In genomic region chr17:38619937-38620550, GRCh38 we compare ENCODE assay signal across 19 cellular contexts. TPM values are rescaled to one million over a fixed set of nuclear protein-coding genes. Genes with fewer than 3 reads are reported as not detected.
DNase-seq lines count a peak whose midpoint lies in the region; ATAC-seq and TF ChIP-seq lines count a peak whose summit lies in the region.
"Had no signal": no experiment of that assay in that cellular context is flagged by ENCODE, and none has a peak within 500 bp of the region (broad histone marks: within the 10 kb centered on the region; RNA-seq: fewer than 3 reads in every experiment).

No MANE protein-coding gene starts in this region.

- TF ChIP-seq EP300 in sigmoid colon (IDR thresholded peaks at IDR 0.05): no peak

- 78 to 89% methylated on average over 9 of the region's 9 CpGs for WGBS in sigmoid colon, 2 donors

- H3K27me3 ChIP-seq in H7 (ENCODE audit: control insufficient read depth, insufficient read depth, low read length) (no peaks in the 10 kb centered on the region), sigmoid colon (peaks cover 0 to 6% (median 0%) of the 10 kb centered on the region in 3 donors)

- no peak for TF ChIP-seq POLR2A in sigmoid colon (IDR thresholded peaks at IDR 0.05)

- no peaks in the 10 kb centered on the region for H3K4me1 ChIP-seq in sigmoid colon

- intact Hi-C loops in sigmoid colon (cut with DNase I): no loop called here

- no peaks in the 10 kb centered on the region for H3K9me3 ChIP-seq in sigmoid colon

- no peak for TF ChIP-seq CTCF in sigmoid colon (IDR thresholded peaks at IDR 0.05)
- TF ChIP-seq CTCF in GM10266 (IDR thresholded peaks at IDR 0.05; ENCODE audit: control insufficient read depth, insufficient read depth, low read depth, missing control alignments): no peak

- peak; percentile 29 for DNase-seq in ELF-1 (ENCODE audit: low read depth, low spot score)
- peak; percentile 41 for DNase-seq in H7
- peak; percentile 16 for DNase-seq in iPS-NIHi11 (ENCODE audit: low spot score)
- peak; percentile 25 for DNase-seq in sigmoid colon
- DNase-seq in GM10266 (ENCODE audit: extremely low spot score): no peak
- no peak for DNase-seq in HuH-7.5 (ENCODE audit: low spot score)
- DNase-seq: CD8-positive, alpha-beta memory T cell; IMR-90; NCI-H1417 treated with DMSO at 0.1 percent for 48 hours; NCI-H187 treated with DMSO at 0.1 percent for 48 hours; NCI-H226; NCI-H524; NCI-H82; PC-3; RPMI8226; SHP77 treated with DMSO at 0.1 percent for 48 hours had no signal

- ATAC-seq in GM18520 (IDR thresholded peaks at IDR 0.05; ENCODE audit: unreplicated experiment): no peak
- ATAC-seq: PC-3, SK-N-SH treated with all-trans-retinoic acid at 6 μM for 48 hours had no signal

- H3K36me3 ChIP-seq in H7 (replicated peaks; ENCODE audit: control insufficient read depth, insufficient read depth, low read length) (no peaks in the 10 kb centered on the region), sigmoid colon (no peaks in the 10 kb centered on the region)
- H3K36me3 ChIP-seq: BLaER1 treated with 17β-estradiol and CSF1 and Interleukin-3, amounts not matched to agents 10 nM and 100 nM had no signal

- H3K27ac ChIP-seq in sigmoid colon: no peak overlapping the region
- H3K27ac ChIP-seq: BLaER1 treated with 17β-estradiol and CSF1 and Interleukin-3, amounts not matched to agents 10 nM and 100 nM had no signal

- H3K4me3 ChIP-seq in H7 (ENCODE audit: insufficient read depth, low read depth, low read length): no peak overlapping the region
- no peak overlapping the region for H3K4me3 ChIP-seq in sigmoid colon
- H3K4me3 ChIP-seq: BLaER1 treated with 17β-estradiol and CSF1 and Interleukin-3, amounts not matched to agents 10 nM and 100 nM had no signal

RNA-seq across cellular contexts. Expression of gene SRCIN1, which starts 14.3 kb away (rescaled TPM):
- total RNA-seq in H7 (2014; rRNA removed; shearing (Covaris generic)): 2.3 TPM in 2 replicates
- 1 to 10 TPM in 3 of 4 donors, under 1 TPM in 1; 0.81 to 9.4 (median 1.7) TPM for total RNA-seq in sigmoid colon
- polyA plus RNA-seq in sigmoid colon: 1 to 10 TPM in 2 of 3 donors, not detected in 1; 1.1 to 1.2 TPM
- total RNA-seq: IMR-90 had no signal
- polyA plus RNA-seq: CD8-positive, alpha-beta memory T cell; IMR-90 had no signal

RNA-seq across cellular contexts. Expression of gene EPOP, which starts 54.7 kb away (rescaled TPM):
- 6.1 and 6.2 TPM in 2 replicates for total RNA-seq in H7 (2014; rRNA removed; shearing (Covaris generic))
- 1 to 10 TPM in 2 of 4 donors, under 1 TPM in 2; 0.36 to 2.8 (median 1.3) TPM for total RNA-seq in sigmoid colon
- polyA plus RNA-seq in sigmoid colon: 1 to 10 TPM in 1 of 3 donors, not detected in 2; 2.4 TPM

Comparison
In these comparisons a context has a peak if more than half of its experiments do, and no peak if none do; other contexts are left out.
1. DNase-seq: peak in ELF-1 (single experiment), H7 (single experiment), iPS-NIHi11 (single experiment) and sigmoid colon (single experiment); none in GM10266 (single experiment) and HuH-7.5 (single experiment).